In genomic region chr4:148426643-148427042, GRCh38 we compare ENCODE assay signal across 20 cellular contexts. TPM values are rescaled to one million over a fixed set of nuclear protein-coding genes. Genes with fewer than 3 reads are reported as not detected.
DNase-seq lines count a peak whose midpoint lies in the region; FAIRE-seq and TF ChIP-seq lines count a peak whose summit lies in the region.
"Had no signal": no experiment of that assay in that cellular context is flagged by ENCODE, and none has a peak within 500 bp of the region (broad histone marks: within the 10 kb centered on the region; RNA-seq: fewer than 3 reads in every experiment).

No MANE protein-coding gene starts in this region.

- DNase-seq in BE2C (no peak), LNCaP clone FGC (ENCODE audit: low read depth) (no peak), H1 (ENCODE audit: low read depth in 1 of 2, low spot score in 2 of 2) (no peak), posterior vena cava (ENCODE audit: low spot score) (no peak), T-helper 9 cell (no peak), smooth muscle cell (lab: John Stamatoyannopoulos, UW; ENCODE audit: unreplicated experiment) (no peak), NCI-H1092 (lab: John Stamatoyannopoulos, UW) (no peak)
- DNase-seq: DMS153; GOT3; NCI-H1105; NCI-H1436 treated with DMSO at 0.1 percent for 48 hours; NCI-H1930; NCI-H2107; NCI-H446 treated with DMSO at 0.1 percent for 48 hours; NK-92 treated with Interleukin-12 subunit alpha and Interleukin-12 subunit beta, amount 100 ng/mL, for 24 hours; Peyer's patch; SK-N-SH; SW 1271 had no signal

- peak; percentile 50 to 51 for TF ChIP-seq RAD21 in H1 (IDR thresholded peaks at IDR 0.05 in 1 of 2, conservative IDR thresholded peaks at IDR 0.05 in 1 of 2; ENCODE audit: low read depth in 2 of 2, low read length in 2 of 2)

- no peak overlapping the region for H2BK12ac ChIP-seq in H1 (ENCODE audit: low read depth, low read length)

- no peak overlapping the region for H3K4ac ChIP-seq in H1 (replicated peaks; ENCODE audit: insufficient read length, low read depth, low read length)

- H3K27me3 ChIP-seq in BE2C (peaks cover 6% of the 10 kb centered on the region; the same call in 1 of the 2 replicates), H1 (replicated peaks in 1 of 4; ENCODE audit: control insufficient read depth in 3 of 4, extremely low read depth in 1 of 4, insufficient read depth in 3 of 4, low read length in 3 of 4) (no peaks in the 10 kb centered on the region), smooth muscle cell (ENCODE audit: low read depth) (no peaks in the 10 kb centered on the region)
- H3K27me3 ChIP-seq: Peyer's patch had no signal

- CTCF ChIA-PET in H1 (lab: Charles Lee; ENCODE audit: partially characterized antibody) = interaction anchor here (0.6 to 1.0 kb wide), 2 partner anchors 282 to 442 kb away, joined by 3 read pairs; no protein-coding TSS in a partner anchor

- H3K4me2 ChIP-seq in H1 (ENCODE audit: insufficient read depth in 1 of 2, low read depth in 2 of 2, low read length in 2 of 2) (no peak overlapping the region), smooth muscle cell (no peak overlapping the region)
- H3K4me2 ChIP-seq: SK-N-SH had no signal

- no peak overlapping the region for H2BK20ac ChIP-seq in H1 (ENCODE audit: low read length)

- H3K4me3 ChIP-seq in BE2C (ENCODE audit: low read depth, low read length) = no peak overlapping the region
- no peak overlapping the region for H3K4me3 ChIP-seq in LNCaP clone FGC (ENCODE audit: low read depth, low read length)
- no peak overlapping the region for H3K4me3 ChIP-seq in H1 (ENCODE audit: extremely low read depth in 1 of 4, insufficient read depth in 2 of 4, low read depth in 3 of 4, low read length in 4 of 4)
- no peak overlapping the region for H3K4me3 ChIP-seq in smooth muscle cell
- H3K4me3 ChIP-seq: Peyer's patch had no signal

- H3K9me3 ChIP-seq in BE2C (no peaks in the 10 kb centered on the region), H1 (ENCODE audit: insufficient read depth in 2 of 2, low read depth in 1 of 2, low read length in 1 of 2) (no peaks in the 10 kb centered on the region), smooth muscle cell (replicated peaks; ENCODE audit: low read depth) (no peaks in the 10 kb centered on the region)
- H3K9me3 ChIP-seq: Peyer's patch, SK-N-SH had no signal

- H2BK15ac ChIP-seq in H1 (ENCODE audit: low read length) = no peak overlapping the region

- no peak overlapping the region for H2BK5ac ChIP-seq in H1 (ENCODE audit: low read depth, low read length)

- H3K79me1 ChIP-seq in H1 (ENCODE audit: low read depth, low read length) = no peaks in the 10 kb centered on the region

- no peak for TF ChIP-seq POLR2A in H1 (IDR thresholded peaks at IDR 0.05; ENCODE audit: control extremely low read depth in 1 of 2, low read depth in 2 of 2, low read length in 2 of 2)

- H3K14ac ChIP-seq in H1 (ENCODE audit: insufficient read length) = no peak overlapping the region

- no peak overlapping the region for H4K5ac ChIP-seq in H1 (ENCODE audit: insufficient read length, low read depth, low read length)

- no peak overlapping the region for H3K23ac ChIP-seq in H1 (ENCODE audit: insufficient read length)

- no peak overlapping the region for H4K8ac ChIP-seq in H1 (ENCODE audit: extremely low read depth, insufficient read depth, low read length)

- H2BK120ac ChIP-seq in H1 (replicated peaks; ENCODE audit: low read depth, low read length) = no peak overlapping the region

- H3K79me2 ChIP-seq in H1 (ENCODE audit: control insufficient read depth in 1 of 2, insufficient read depth in 2 of 2, low read length in 2 of 2) = no peaks in the 10 kb centered on the region
- no peaks in the 10 kb centered on the region for H3K79me2 ChIP-seq in smooth muscle cell (ENCODE audit: low read depth)

- intact Hi-C loops in posterior vena cava (cut with DNase I) = no loop called here

- no peaks in the 10 kb centered on the region for H4K20me1 ChIP-seq in H1 (replicated peaks in 1 of 2; ENCODE audit: control insufficient read depth in 1 of 2, insufficient read depth in 2 of 2, low read length in 2 of 2)
- H4K20me1 ChIP-seq in smooth muscle cell (ENCODE audit: low read depth) = no peaks in the 10 kb centered on the region

- H2AFZ ChIP-seq in H1 (ENCODE audit: low read length) = no peak overlapping the region
- no peak overlapping the region for H2AFZ ChIP-seq in smooth muscle cell (ENCODE audit: low read depth)

- no peak for FAIRE-seq in H1 (lab: Jason Lieb, UNC)

- no peak overlapping the region for H3K27ac ChIP-seq in 22Rv1
- H3K27ac ChIP-seq in H1 (ENCODE audit: low read depth, low read length) = no peak overlapping the region
- H3K27ac ChIP-seq in smooth muscle cell (ENCODE audit: low read depth) = no peak overlapping the region
- H3K27ac ChIP-seq: Peyer's patch had no signal

- H4K91ac ChIP-seq in H1 (replicated peaks; ENCODE audit: insufficient read length, low read length) = no peak overlapping the region

- H3K56ac ChIP-seq in H1 (replicated peaks; ENCODE audit: insufficient read length, low read depth, low read length) = no peak overlapping the region

- no peak for TF ChIP-seq EP300 in H1 (IDR thresholded peaks at IDR 0.05; ENCODE audit: borderline replicate concordance in 1 of 2, low read depth in 2 of 2, low read length in 2 of 2)

- H3K9ac ChIP-seq in H1 (replicated peaks in 1 of 4; ENCODE audit: extremely low read depth in 1 of 4, low read depth in 3 of 4, low read length in 3 of 4) = no peak overlapping the region
- no peak overlapping the region for H3K9ac ChIP-seq in smooth muscle cell (ENCODE audit: low read depth)
- H3K9ac ChIP-seq: SK-N-SH had no signal

- no peaks in the 10 kb centered on the region for H3K4me1 ChIP-seq in BE2C
- no peaks in the 10 kb centered on the region for H3K4me1 ChIP-seq in H1 (replicated peaks in 1 of 4; ENCODE audit: control insufficient read depth in 3 of 4, insufficient read depth in 4 of 4, low read length in 3 of 4)
- no peaks in the 10 kb centered on the region for H3K4me1 ChIP-seq in smooth muscle cell (ENCODE audit: low read depth)

- WGBS in H1 (ENCODE audit: extremely low coverage in 1 of 2, insufficient coverage in 1 of 2, insufficient read length in 1 of 2, insufficient replicate concordance in 2 of 2, low coverage in 1 of 2, low lambda C conversion rate in 2 of 2, missing lambda C conversion rate in 1 of 2), 2 experiments = 96% methylated on average over 5 of the region's 5 CpGs; no CpG with 5 or more reads in 1 of the 2 experiments
- WGBS in smooth muscle cell (ENCODE audit: low lambda C conversion rate) = 95% methylated on average over 5 of the region's 5 CpGs

- H2AK5ac ChIP-seq in H1 (ENCODE audit: low read depth, low read length) = no peak overlapping the region

- no peaks in the 10 kb centered on the region for H3F3A ChIP-seq in smooth muscle cell (ENCODE audit: low read depth)

- TF ChIP-seq CTCF in 22Rv1 (IDR thresholded peaks at IDR 0.05) (peak; percentile 12; the same call in 1 of the 2 replicates), BE2C (IDR thresholded peaks at IDR 0.05; ENCODE audit: low read depth, low read length) (peak; percentile 30), LNCaP clone FGC (IDR thresholded peaks at IDR 0.05; ENCODE audit: control insufficient read depth, extremely low read depth, insufficient read depth) (0 out of 2 replicates have a peak, but pooled peaks have one; percentile 10), H1 (IDR thresholded peaks at IDR 0.05; ENCODE audit: control extremely low read depth in 1 of 3, insufficient read depth in 1 of 3, low read depth in 1 of 3, low read length in 3 of 3) (peak in 2 of 3 experiments; percentile 17 to 26; a peak in 2 of 4 replicates), smooth muscle cell (IDR thresholded peaks at IDR 0.05; ENCODE audit: borderline replicate concordance, insufficient read depth, poor library complexity, severe bottlenecking) (no peak)

- no peaks in the 10 kb centered on the region for H3K23me2 ChIP-seq in H1 (ENCODE audit: low read depth, low read length)

- H3K36me3 ChIP-seq in BE2C (no peaks in the 10 kb centered on the region), H1 (ENCODE audit: control insufficient read depth in 2 of 4, insufficient read depth in 4 of 4, low read length in 3 of 4) (no peaks in the 10 kb centered on the region), smooth muscle cell (ENCODE audit: low read depth) (no peaks in the 10 kb centered on the region)
- H3K36me3 ChIP-seq: Peyer's patch had no signal

- H3K18ac ChIP-seq in H1 (ENCODE audit: extremely low read depth, low read length) = no peak overlapping the region

- POLR2A ChIA-PET in H1 (lab: Charles Lee; ENCODE audit: partially characterized antibody) = no interaction called here

TF ChIP-seq in H1, 55 proteins besides CTCF, POLR2A, EP300 and RAD21 (continues in another document):
- TF ChIP-seq TAF1 (IDR thresholded peaks at IDR 0.05; ENCODE audit: low read depth, low read length) = no peak
- TF ChIP-seq ATF2 (IDR thresholded peaks at IDR 0.05; ENCODE audit: low read length) = no peak
- no peak for TF ChIP-seq JUN (IDR thresholded peaks at IDR 0.05; ENCODE audit: low read depth, low read length)
- no peak for TF ChIP-seq FOSL1 (IDR thresholded peaks at IDR 0.05; ENCODE audit: insufficient read depth, low read depth, low read length)
- TF ChIP-seq TBP (IDR thresholded peaks at IDR 0.05; ENCODE audit: low read depth, low read length) = no peak
- TF ChIP-seq MAFK (IDR thresholded peaks at IDR 0.05; ENCODE audit: low read depth, low read length) = no peak

RNA-seq across cellular contexts. Expression of gene NR3C2, which starts 15.6 kb away (rescaled TPM):
- not detected for polyA plus RNA-seq in BE2C (2012; ENCODE audit: insufficient read depth, insufficient read length, low read depth)
- 3.0 and 3.9 TPM in 2 replicates for total RNA-seq in H1 (2021; fragmentation: NEBNext Ultra II Directional; extraction: Animal tissue kit (Norgen Biotek cat#: 25700))
- polyA plus RNA-seq in H1 (2011; rRNA removed) (0.80 and 1.0 TPM in 2 replicates), smooth muscle cell (not detected in 2 replicates)
- polyA plus RNA-seq in H1 (2011; cell fraction: cytosol; rRNA removed) = 1.5 TPM
- 2.2 TPM for polyA plus RNA-seq in H1 (2011; cell fraction: nucleus; rRNA removed)
- 0.61 to 2.4 TPM (median 0.78 TPM) in 4 replicates for polyA plus RNA-seq in H1 (2012, experiment 1 of 2)
- polyA plus RNA-seq in H1 (2012, experiment 2 of 2) = 0.05 TPM
- polyA plus RNA-seq in H1 (2013, experiment 1 of 2) = 0.63 TPM
- polyA plus RNA-seq in H1 (2013, experiment 2 of 2) = 1.2 TPM
- polyA minus RNA-seq in H1 (2011; rRNA and poly(A)+ RNA removed) = 8.8 and 9.2 TPM in 2 replicates
- 2.0 TPM for polyA minus RNA-seq in H1 (2011; cell fraction: cytosol; rRNA and poly(A)+ RNA removed)
- 21.3 TPM for polyA minus RNA-seq in H1 (2011; cell fraction: nucleus; rRNA and poly(A)+ RNA removed)
- total RNA-seq in posterior vena cava (10 to 100 TPM; 10.0 to 11.2 TPM), smooth muscle cell (0.09 and 0.76 TPM in 2 replicates)
- total RNA-seq: G401 had no signal
